27 cellular contexts compared by ENCODE assay signal in genomic region chr2:17133052-17133671, GRCh38.
"Had no signal": no experiment of that assay in that cellular context is flagged by ENCODE, and none has a peak within 500 bp of the region (broad histone marks: within the 10 kb centered on the region; RNA-seq: fewer than 3 reads in every experiment).

No MANE protein-coding gene starts in this region.

- H3K9ac ChIP-seq: neural progenitor cell, parathyroid adenoma had no signal

- H3K27ac ChIP-seq: epithelial cell of prostate, esophagus muscularis mucosa, foreskin keratinocyte, gastroesophageal sphincter, heart left ventricle, hepatocyte, neural progenitor cell, parathyroid adenoma, right atrium auricular region, suprapubic skin, transverse colon, upper lobe of right lung, uterus had no signal

- H3K4me3 ChIP-seq: esophagus muscularis mucosa, gastroesophageal sphincter, heart left ventricle, hepatocyte, lung, neural progenitor cell, right atrium auricular region, smooth muscle cell, suprapubic skin, transverse colon, upper lobe of right lung, uterus had no signal

- H3K27me3 ChIP-seq: esophagus muscularis mucosa, foreskin keratinocyte, gastroesophageal sphincter, heart left ventricle, hepatocyte, neural progenitor cell, right atrium auricular region, suprapubic skin, transverse colon, upper lobe of right lung, uterus had no signal

- H2AFZ ChIP-seq: hepatocyte, neural progenitor cell, parathyroid adenoma had no signal

- H3K4me1 ChIP-seq: esophagus muscularis mucosa, foreskin keratinocyte, gastroesophageal sphincter, heart left ventricle, neural progenitor cell, parathyroid adenoma, right atrium auricular region, suprapubic skin, transverse colon, upper lobe of right lung, uterus had no signal

- H3K36me3 ChIP-seq: esophagus muscularis mucosa, gastroesophageal sphincter, heart left ventricle, neural progenitor cell, right atrium auricular region, suprapubic skin, transverse colon, upper lobe of right lung, uterus had no signal

- FAIRE-seq: kidney had no signal

- H3K79me2 ChIP-seq: hepatocyte, parathyroid adenoma had no signal

- DNase-seq: effector CD8-positive, alpha-beta T cell; endodermal cell; foreskin keratinocyte; heart left ventricle; kidney; naive thymus-derived CD4-positive, alpha-beta T cell; stimulated activated CD4-positive, alpha-beta T cell treated with anti-CD3 and anti-CD28 coated beads, Interleukin-12 subunit alpha, Interleukin-12 subunit beta, amount 100 ng/mL, for 4 hours; stimulated activated CD4-positive, alpha-beta T cell treated with anti-CD3 and anti-CD28 coated beads, Interleukin-1b, Interleukin-23, amount 100 ng/mL, for 48 hours; stimulated activated CD4-positive, alpha-beta T cell treated with anti-CD3 and anti-CD28 coated beads, Interleukin-4, amount 100 ng/mL, for 1 hour; stimulated activated CD8-positive, alpha-beta memory T cell treated with anti-CD3 and anti-CD28 coated beads, Interleukin-4, amount 100 ng/mL, for 48 hours; stimulated activated naive CD4-positive, alpha-beta T cell; stimulated activated naive CD8-positive, alpha-beta T cell treated with anti-CD3 and anti-CD28 coated beads, Interleukin-15, amount 100 ng/mL, for 72 hours; transverse colon; upper lobe of right lung; uterus had no signal

- H3K9me3 ChIP-seq: esophagus muscularis mucosa, gastroesophageal sphincter, heart left ventricle, right atrium auricular region, suprapubic skin, transverse colon, upper lobe of right lung, uterus had no signal

- H3K4me2 ChIP-seq: hepatocyte, neural progenitor cell, smooth muscle cell had no signal

- ATAC-seq: foreskin keratinocyte; gastroesophageal sphincter; heart left ventricle; left lobe of liver; naive thymus-derived CD4-positive, alpha-beta T cell; sciatic nerve; stimulated activated naive CD8-positive, alpha-beta T cell treated with anti-CD3 and anti-CD28 coated beads, Interleukin-15, amount 100 ng/mL, for 72 hours; upper lobe of right lung had no signal
